ENCODE assay signal across 28 cellular contexts in genomic region chr13:20306039-20306438, GRCh38.
"Had no signal": no experiment of that assay in that cellular context is flagged by ENCODE, and none has a peak within 500 bp of the region (broad histone marks: within the 10 kb centered on the region; RNA-seq: fewer than 3 reads in every experiment).

No MANE protein-coding gene starts in this region.

- FAIRE-seq: pancreas, small intestine had no signal

- H3K4me3 ChIP-seq: pancreas, psoas muscle, right lobe of liver, sigmoid colon, stomach, thoracic aorta, thyroid gland, tibial nerve, upper lobe of right lung, uterus had no signal

- H3K9me3 ChIP-seq: neutrophil, pancreas, right lobe of liver, thoracic aorta, thyroid gland had no signal

- H3K4me1 Mint-ChIP-seq: nephron progenitor cell; neural crest cell; stimulated activated effector memory CD8-positive, alpha-beta T cell treated with anti-CD3 and anti-CD28 coated beads, Interleukin-12 subunit alpha, Interleukin-12 subunit beta, amount 100 ng/mL, for 72 hours had no signal

- H3K27ac Mint-ChIP-seq: natural killer cell treated with Interleukin-12 subunit alpha and Interleukin-12 subunit beta and Interleukin-15 and Interleukin-18, amount 100 ng/mL, for 72 hours; nephron progenitor cell; progenitor cell of endocrine pancreas; stimulated activated effector memory CD8-positive, alpha-beta T cell treated with anti-CD3 and anti-CD28 coated beads, Interleukin-12 subunit alpha, Interleukin-12 subunit beta, amount 100 ng/mL, for 72 hours; stimulated activated naive B cell treated with anti-CD40 and anti-IgM and Interleukin-4, amounts not matched to agents 10 μg/mL and 1 μg/mL and 100 μg/mL, for 72 hours; stimulated activated naive CD8-positive, alpha-beta T cell treated with anti-CD3 and anti-CD28 coated beads, Interleukin-15, Interleukin-2, amounts not matched to agents 100 ng/mL and 50 ng/mL, for 24 hours had no signal

- ATAC-seq: naive thymus-derived CD8-positive, alpha-beta T cell; natural killer cell treated with Interleukin-12 subunit alpha and Interleukin-12 subunit beta and Interleukin-15 and Interleukin-18, amount 100 ng/mL, for 72 hours; pancreas; psoas muscle; right cardiac atrium; right lobe of liver; stimulated activated effector memory CD8-positive, alpha-beta T cell treated with anti-CD3 and anti-CD28 coated beads, Interleukin-12 subunit alpha, Interleukin-12 subunit beta, amount 100 ng/mL, for 72 hours; stimulated activated naive B cell treated with anti-CD40 and anti-IgM and Interleukin-4, amounts not matched to agents 10 μg/mL and 1 μg/mL and 100 μg/mL, for 72 hours; upper lobe of right lung had no signal

- H3K27ac ChIP-seq: neutrophil, pancreas, psoas muscle, right lobe of liver, sigmoid colon, stomach, thoracic aorta, thyroid gland, tibial nerve, upper lobe of right lung, uterus had no signal

- DNase-seq: naive thymus-derived CD8-positive, alpha-beta T cell; nephron progenitor cell; nucleus accumbens; pancreas; psoas muscle; right cardiac atrium; right lobe of liver; sigmoid colon; small intestine; stimulated activated CD4-positive, alpha-beta T cell treated with anti-CD3 and anti-CD28 coated beads, Interleukin-15, amount 100 ng/mL, for 24 hours; stimulated activated CD4-positive, alpha-beta T cell treated with anti-CD3 and anti-CD28 coated beads, Interleukin-2, amount 100 ng/mL, for 24 hours; stimulated activated CD4-positive, alpha-beta T cell treated with anti-CD3 and anti-CD28 coated beads, Interleukin-2, amount 100 ng/mL, for 48 hours; stimulated activated CD4-positive, alpha-beta T cell treated with anti-CD3 and anti-CD28 coated beads, Interleukin-4, amount 100 ng/mL, for 24 hours; stimulated activated naive B cell treated with anti-CD40 and anti-IgM and Interleukin-4, amounts not matched to agents 10 μg/mL and 1 μg/mL and 100 μg/mL, for 72 hours; stimulated activated naive CD4-positive, alpha-beta T cell treated with Interleukin-2 at 50 U/mL for 16 hours; stomach; thyroid gland; trophoblast cell; upper lobe of right lung; uterus had no signal

- H3K36me3 ChIP-seq: neutrophil, pancreas, right lobe of liver, sigmoid colon, stomach, thoracic aorta, thyroid gland, tibial nerve, upper lobe of right lung, uterus had no signal

- H3K4me3 Mint-ChIP-seq: naive thymus-derived CD8-positive, alpha-beta T cell; natural killer cell treated with Interleukin-12 subunit alpha and Interleukin-12 subunit beta and Interleukin-15 and Interleukin-18, amount 100 ng/mL, for 72 hours; nephron progenitor cell; neural crest cell; stimulated activated effector memory CD8-positive, alpha-beta T cell treated with anti-CD3 and anti-CD28 coated beads, Interleukin-12 subunit alpha, Interleukin-12 subunit beta, amount 100 ng/mL, for 72 hours; stimulated activated naive B cell treated with anti-CD40 and anti-IgM and Interleukin-4, amounts not matched to agents 10 μg/mL and 1 μg/mL and 100 μg/mL, for 72 hours; stimulated activated naive CD8-positive, alpha-beta T cell treated with anti-CD3 and anti-CD28 coated beads, Interleukin-15, Interleukin-2, amounts not matched to agents 100 ng/mL and 50 ng/mL, for 24 hours had no signal

- H3K4me1 ChIP-seq: pancreas, psoas muscle, right lobe of liver, sigmoid colon, upper lobe of right lung, uterus had no signal

- H3K36me3 Mint-ChIP-seq: stimulated activated effector memory CD8-positive, alpha-beta T cell treated with anti-CD3 and anti-CD28 coated beads, Interleukin-12 subunit alpha, Interleukin-12 subunit beta, amount 100 ng/mL, for 72 hours had no signal

- H3K27me3 ChIP-seq: thyroid gland, uterus had no signal
